Comparison of ENCODE assay signal across 9 cellular contexts in the genomic region with DNA sequence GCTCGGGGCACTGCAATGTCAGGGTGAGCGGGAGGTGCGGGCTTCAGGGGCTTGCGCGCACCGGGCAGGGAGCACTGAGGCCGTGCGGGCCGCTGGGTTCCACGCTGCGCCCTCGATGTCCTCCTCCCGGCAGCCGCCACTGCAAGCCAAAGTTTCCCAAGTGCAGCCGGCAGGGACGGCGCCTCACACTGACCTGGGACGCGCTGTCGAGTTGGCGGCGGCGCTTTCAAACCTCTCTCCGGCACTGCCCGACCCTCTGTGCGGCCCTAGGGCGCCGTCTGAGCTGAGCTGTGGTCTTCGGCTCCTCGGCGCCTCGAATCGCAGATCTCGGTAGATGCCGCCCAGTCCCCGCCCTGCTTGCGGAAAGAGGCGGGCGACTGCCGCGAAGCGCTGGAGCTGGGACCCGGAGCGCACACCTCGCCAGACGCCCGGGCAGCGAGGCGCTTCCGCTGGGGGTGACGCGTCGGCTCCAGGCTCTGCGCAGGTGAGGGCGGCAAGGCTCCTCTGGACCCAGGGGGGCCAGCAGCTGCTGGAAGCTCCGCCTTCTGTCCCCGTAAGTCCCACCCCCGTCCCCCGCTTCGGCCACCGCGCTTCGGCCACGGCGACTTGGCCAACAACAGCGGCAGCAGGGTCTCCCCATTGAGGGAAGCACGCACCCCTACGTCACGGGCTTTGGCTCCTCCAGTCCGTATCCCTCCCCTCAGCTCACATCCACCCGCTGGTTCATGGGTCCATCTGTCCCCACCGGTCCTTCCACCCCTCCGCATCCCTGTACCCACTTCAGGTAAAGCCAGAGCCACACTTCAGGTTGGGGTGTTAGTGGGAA. TPM values are rescaled to one million over a fixed set of nuclear protein-coding genes. Genes with fewer than 3 reads are reported as not detected.
DNase-seq lines count a peak whose midpoint lies in the region; FAIRE-seq and TF ChIP-seq lines count a peak whose summit lies in the region.
"Had no signal": no experiment of that assay in that cellular context is flagged by ENCODE, and none has a peak within 500 bp of the region (broad histone marks: within the 10 kb centered on the region; RNA-seq: fewer than 3 reads in every experiment).

A gene (minus strand): TSS at position 320 of the 826 bp plus-strand sequence. CDS start 10,261 bp downstream, outside the sequence.

- no peak within 1 kb of the TSS for H3K9ac ChIP-seq in adipocyte (ENCODE audit: low read length)

- peaks cover 71% of the 10 kb centered on the region for H3K27me3 ChIP-seq in adipocyte (replicated peaks; ENCODE audit: control insufficient read depth, insufficient read depth, low read length)

- H3K9me3 ChIP-seq in adipocyte (ENCODE audit: control insufficient read depth, low read length), result peaks cover 6% of the 10 kb centered on the region
- H3K9me3 ChIP-seq: thyroid gland had no signal

- TF ChIP-seq CTCF in D721Med (IDR thresholded peaks at IDR 0.05; ENCODE audit: insufficient read depth, missing control alignments), result no peak

- H3K4me3 ChIP-seq in adipocyte (ENCODE audit: low read length), result peak within 1 kb of the TSS; percentile 62

- FAIRE-seq in D721Med (lab: Jason Lieb, UNC), result no peak

- DNase-seq in NCI-H2029 (lab: John Stamatoyannopoulos, UW), result peak; percentile 33
- DNase-seq in NCI-H2029 treated with DMSO at 0.1 percent for 48 hours (lab: John Stamatoyannopoulos, UW), result no peak
- DNase-seq in M059J (ENCODE audit: low read depth), result peak; percentile 14
- DNase-seq in adipocyte (ENCODE audit: low read depth), result peak; percentile 26
- peak; percentile 69 for DNase-seq in iPS-NIHi7 (ENCODE audit: extremely low spot score)
- peak in 2 of 3 donors; percentile 13 to 36 for DNase-seq in stimulated activated CD4-positive, alpha-beta T cell treated with anti-CD3 and anti-CD28 coated beads, TNF-alpha, amount 100 ng/mL, for 48 hours (ENCODE audit: low read depth in 3 of 3)
- no peak for DNase-seq in D721Med (ENCODE audit: insufficient read length, low spot score)
- DNase-seq in cerebellum (ENCODE audit: low spot score), result no peak

- no peaks in the 10 kb centered on the region for H3K36me3 ChIP-seq in adipocyte (ENCODE audit: control insufficient read depth, insufficient read depth, low read length, severe bottlenecking)
- H3K36me3 ChIP-seq: thyroid gland had no signal

- no peaks in the 10 kb centered on the region for H3K4me1 ChIP-seq in adipocyte (ENCODE audit: control insufficient read depth, insufficient read depth, low read length)

RNA-seq across cellular contexts. Expression of the gene that starts here (rescaled TPM):
- total RNA-seq in M059J (2014; rRNA removed; shearing (Covaris generic)), result not detected in 2 replicates
- total RNA-seq in cerebellum, result 0.27 TPM
- total RNA-seq: thyroid gland had no signal

Comparison
In these comparisons a context has a peak if more than half of its experiments do, and no peak if none do; other contexts are left out.
1. DNase-seq: peak in NCI-H2029 (single experiment), adipocyte (single experiment), iPS-NIHi7 (single experiment) and stimulated activated CD4-positive, alpha-beta T cell treated with anti-CD3 and anti-CD28 coated beads, TNF-alpha, amount 100 ng/mL, for 48 hours (2 of 3); none in NCI-H2029 treated with DMSO at 0.1 percent for 48 hours (single experiment), D721Med (single experiment) and cerebellum (single experiment).
2. Peak in DNase-seq in M059J; RNA of the gene not detected or under 1 TPM.